7 cellular contexts compared by ENCODE assay signal in the genomic region with DNA sequence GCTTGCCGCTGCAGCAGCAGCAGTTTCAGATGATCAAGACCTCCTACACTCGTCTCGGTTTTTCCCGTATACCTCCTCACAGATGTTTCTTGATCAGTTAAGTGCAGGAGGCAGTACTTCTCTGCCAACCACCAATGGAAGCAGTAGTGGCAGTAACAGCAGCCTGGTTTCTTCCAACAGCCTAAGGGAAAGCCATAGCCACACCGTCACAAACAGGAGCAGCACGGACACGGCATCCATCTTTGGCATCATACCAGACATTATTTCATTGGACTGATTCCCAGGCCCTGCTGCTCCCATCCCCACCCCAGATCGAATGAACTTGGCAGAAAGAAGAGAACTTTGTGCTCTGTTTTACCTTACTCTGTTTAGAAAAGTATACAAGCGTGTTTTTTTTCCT. TPM values are rescaled to one million over a fixed set of nuclear protein-coding genes. Genes with fewer than 3 reads are reported as not detected.
DNase-seq lines count a peak whose midpoint lies in the region; FAIRE-seq and TF ChIP-seq lines count a peak whose summit lies in the region.

No MANE protein-coding gene starts in this region.

- TF ChIP-seq CTCF in MM.1S (IDR thresholded peaks at IDR 0.05; ENCODE audit: low read length) (no peak), astrocyte (IDR thresholded peaks at IDR 0.05; ENCODE audit: insufficient read depth, low read depth, low read length) (no peak)

- H3K4me3 Mint-ChIP-seq in astrocyte (ENCODE audit: unreplicated experiment), result no peak overlapping the region

- H3K27me3 Mint-ChIP-seq in astrocyte (ENCODE audit: low read depth, unreplicated experiment), result no peaks in the 10 kb centered on the region

- H3F3A ChIP-seq in MM.1S (ENCODE audit: insufficient read depth, low read length), result peaks cover 64% of the 10 kb centered on the region

- no peaks in the 10 kb centered on the region for H3K27me3 ChIP-seq in MM.1S (replicated peaks; ENCODE audit: insufficient read depth, low read length)
- no peaks in the 10 kb centered on the region for H3K27me3 ChIP-seq in astrocyte (ENCODE audit: insufficient read depth, low read length)
- H3K27me3 ChIP-seq in thymus (ENCODE audit: control insufficient read depth, insufficient read depth), result no peaks in the 10 kb centered on the region

- H3K36me3 ChIP-seq in MM.1S (replicated peaks; ENCODE audit: insufficient read depth, low read length) (peaks cover 9% of the 10 kb centered on the region; the same call in 1 of the 2 replicates), astrocyte (ENCODE audit: insufficient read depth, low read length) (peaks cover 25% of the 10 kb centered on the region), thymus (ENCODE audit: control insufficient read depth, insufficient read depth) (peaks cover 40% of the 10 kb centered on the region)

- peaks cover 17% of the 10 kb centered on the region for H3K36me3 Mint-ChIP-seq in astrocyte (ENCODE audit: low read depth, unreplicated experiment)

- no peak overlapping the region for H2AFZ ChIP-seq in MM.1S (ENCODE audit: low read length)
- H2AFZ ChIP-seq in astrocyte (ENCODE audit: low read depth, low read length), result peak overlapping the region; percentile 32

- peak overlapping the region; percentile 67 for H3K4me2 ChIP-seq in MM.1S (ENCODE audit: low read depth, low read length)
- H3K4me2 ChIP-seq in astrocyte (ENCODE audit: low read length), result peak overlapping the region; percentile 71

- H3K79me2 ChIP-seq in MM.1S (ENCODE audit: low read length) (peaks cover 27% of the 10 kb centered on the region), astrocyte (ENCODE audit: insufficient read depth, low read length) (no peaks in the 10 kb centered on the region)

- peak overlapping the region; percentile 38 for H3K4me3 ChIP-seq in MM.1S (ENCODE audit: low read length)
- H3K4me3 ChIP-seq in astrocyte (ENCODE audit: insufficient read depth, low read depth, low read length), result peak overlapping the region; percentile 44
- no peak overlapping the region for H3K4me3 ChIP-seq in thymus (ENCODE audit: low read length)

- DNase-seq in MM.1S (peak; percentile 86), astrocyte (ENCODE audit: low read depth) (peak; percentile 84), iPS-NIHi11 (ENCODE audit: low spot score) (peak; percentile 29), NCI-H345 (lab: John Stamatoyannopoulos, UW) (no peak), kidney glomerular epithelial cell (lab: John Stamatoyannopoulos, UW) (no peak)
- DNase-seq in stimulated activated CD4-positive, alpha-beta T cell treated with anti-CD3 and anti-CD28 coated beads, Interleukin-15, amount 100 ng/mL, for 24 hours, result no peak

- no peak for FAIRE-seq in astrocyte (lab: Jason Lieb, UNC)

- no peaks in the 10 kb centered on the region for H4K20me1 ChIP-seq in MM.1S (ENCODE audit: insufficient read depth, low read length)
- no peaks in the 10 kb centered on the region for H4K20me1 ChIP-seq in astrocyte (ENCODE audit: insufficient read depth, low read length)

- H3K27ac Mint-ChIP-seq in astrocyte (ENCODE audit: unreplicated experiment), result no peak overlapping the region

- H3K9me3 Mint-ChIP-seq in astrocyte (ENCODE audit: unreplicated experiment), result no peaks in the 10 kb centered on the region

- 93% methylated on average over 9 of the region's 9 CpGs for WGBS in thymus

- H3K9ac ChIP-seq in MM.1S (ENCODE audit: low read length) (peak overlapping the region; percentile 60), astrocyte (ENCODE audit: low read length) (peak overlapping the region; percentile 31)

- H3K27ac ChIP-seq in MM.1S (ENCODE audit: low read length), result peak overlapping the region; percentile 93
- peak overlapping the region; percentile 32 for H3K27ac ChIP-seq in astrocyte (ENCODE audit: low read depth, low read length)
- peak overlapping the region; percentile 46 for H3K27ac ChIP-seq in thymus (ENCODE audit: low read depth)

- H3K4me1 ChIP-seq in MM.1S (ENCODE audit: low read length) (peaks cover 70% of the 10 kb centered on the region), astrocyte (ENCODE audit: insufficient read depth, low read length) (peaks cover 14% of the 10 kb centered on the region), thymus (ENCODE audit: control insufficient read depth, insufficient read depth, low read length) (no peaks in the 10 kb centered on the region)

- H3K4me1 Mint-ChIP-seq in astrocyte (ENCODE audit: low read depth, unreplicated experiment), result peaks cover 4% of the 10 kb centered on the region

- no peaks in the 10 kb centered on the region for H3K9me2 ChIP-seq in MM.1S (replicated peaks; ENCODE audit: insufficient read depth, low read length)

- no peaks in the 10 kb centered on the region for H3K9me3 ChIP-seq in MM.1S (replicated peaks; ENCODE audit: insufficient read depth, low read length)
- H3K9me3 ChIP-seq in astrocyte (ENCODE audit: insufficient read depth, low read depth, low read length), result no peaks in the 10 kb centered on the region
- H3K9me3 ChIP-seq in thymus (ENCODE audit: control insufficient read depth), result no peaks in the 10 kb centered on the region

RNA-seq across cellular contexts. Expression of gene CALML4, which starts 17.6 kb away (rescaled TPM):
- total RNA-seq in astrocyte, result 0.26 and 0.91 TPM in 2 replicates
- 18.3 TPM for polyA plus RNA-seq in thymus

RNA-seq across cellular contexts. Expression of gene CLN6, which starts 42.0 kb away (rescaled TPM):
- 15.4 and 19.0 TPM in 2 replicates for total RNA-seq in astrocyte
- polyA plus RNA-seq in thymus, result 14.2 TPM

Comparison
In these comparisons a context has a peak if more than half of its experiments do, and no peak if none do; other contexts are left out.
1. DNase-seq: peak in MM.1S (single experiment), astrocyte (single experiment) and iPS-NIHi11 (single experiment); none in NCI-H345 (single experiment), kidney glomerular epithelial cell (single experiment) and stimulated activated CD4-positive, alpha-beta T cell treated with anti-CD3 and anti-CD28 coated beads, Interleukin-15, amount 100 ng/mL, for 24 hours (single experiment).
2. H3K27ac ChIP-seq: peak in every context shown above with its lines; median percentile 93 in MM.1S; 46 in thymus; 32 in astrocyte.